Comparison of ENCODE assay signal across 31 cellular contexts in genomic region chr4:139317635-139318034, GRCh38. TPM values are rescaled to one million over a fixed set of nuclear protein-coding genes. Genes with fewer than 3 reads are reported as not detected.
"Had no signal": no experiment of that assay in that cellular context is flagged by ENCODE, and none has a peak within 500 bp of the region (broad histone marks: within the 10 kb centered on the region; RNA-seq: fewer than 3 reads in every experiment).

No MANE protein-coding gene starts in this region.

- DNase-seq: activated CD4-positive, alpha-beta memory T cell treated with anti-CD3 and anti-CD28 coated beads for 36 hours; activated CD8-positive, alpha-beta memory T cell treated with anti-CD3 and anti-CD28 coated beads, Interleukin-2, amount 50 U/mL, for 4 hours; activated gamma-delta T cell treated with Interleukin-2 at 50 U/mL for 16 hours; activated naive CD4-positive, alpha-beta T cell treated with anti-CD3 and anti-CD28 coated beads, Interleukin-2, amount 50 U/mL, for 16 hours; activated naive CD8-positive, alpha-beta T cell treated with anti-CD3 and anti-CD28 coated beads, Interleukin-2, amount 50 U/mL, for 24 hours; activated T-cell treated with anti-CD3 and anti-CD28 coated beads, Interleukin-2, amount 50 U/mL, for 1 hour; amygdala; central memory CD4-positive, alpha-beta T cell; effector CD4-positive, alpha-beta T cell; foreskin keratinocyte; heart left ventricle; hypothalamus; kidney glomerular epithelial cell; left lung; lower lobe of right lung; mesenchymal stem cell; stimulated activated CD4-positive, alpha-beta T cell treated with anti-CD3 and anti-CD28 coated beads, Interleukin-12 subunit alpha, Interleukin-12 subunit beta, amount 100 ng/mL, for 4 hours; stimulated activated CD4-positive, alpha-beta T cell treated with anti-CD3 and anti-CD28 coated beads, Interleukin-4, amount 100 ng/mL, for 1 hour; T-cell; uterus had no signal

- H3K36me3 ChIP-seq: esophagus muscularis mucosa, heart left ventricle, left lung, lower lobe of right lung, neutrophil, thoracic aorta, uterus had no signal

- H3K27me3 ChIP-seq: esophagus muscularis mucosa, foreskin keratinocyte, heart left ventricle, left lung, neutrophil, uterus had no signal

- H3K27ac Mint-ChIP-seq: activated CD4-positive, alpha-beta T cell treated with anti-CD3 and anti-CD28 coated beads, Interleukin-2, amount 10 ng/mL, durations not matched to agents 24 days and 14 days; nephron; type B pancreatic cell had no signal

- ATAC-seq: activated CD4-positive, CD25-positive, alpha-beta regulatory T cell treated with anti-CD3 and anti-CD28 coated beads, Interleukin-2, amount 50 U/mL, for 24 hours; activated naive CD8-positive, alpha-beta T cell treated with anti-CD3 and anti-CD28 coated beads, Interleukin-2, amount 50 U/mL, for 24 hours; foreskin keratinocyte; left lung; lower lobe of right lung; sciatic nerve; T-cell had no signal

- H3K27me3 Mint-ChIP-seq: activated CD4-positive, alpha-beta memory T cell treated with anti-CD3 and anti-CD28 coated beads for 36 hours; activated CD4-positive, alpha-beta T cell treated with anti-CD3 and anti-CD28 coated beads, Interleukin-2, amount 10 ng/mL, durations not matched to agents 24 days and 14 days; activated naive CD8-positive, alpha-beta T cell treated with anti-CD3 and anti-CD28 coated beads, Interleukin-2, amount 50 U/mL, for 24 hours; progenitor cell of endocrine pancreas; stimulated activated naive CD8-positive, alpha-beta T cell treated with anti-CD3 and anti-CD28 coated beads, Interleukin-15, Interleukin-2, amounts not matched to agents 100 ng/mL and 50 ng/mL, for 24 hours; T-cell; type B pancreatic cell had no signal

- H3K4me3 Mint-ChIP-seq: activated CD4-positive, alpha-beta memory T cell treated with anti-CD3 and anti-CD28 coated beads for 36 hours; activated naive CD8-positive, alpha-beta T cell treated with anti-CD3 and anti-CD28 coated beads, Interleukin-2, amount 50 U/mL, for 24 hours; nephron; stimulated activated naive CD8-positive, alpha-beta T cell treated with anti-CD3 and anti-CD28 coated beads, Interleukin-15, Interleukin-2, amounts not matched to agents 100 ng/mL and 50 ng/mL, for 24 hours; type B pancreatic cell had no signal

- H3K9me3 Mint-ChIP-seq: activated CD4-positive, alpha-beta memory T cell treated with anti-CD3 and anti-CD28 coated beads for 36 hours; activated CD4-positive, alpha-beta T cell treated with anti-CD3 and anti-CD28 coated beads, Interleukin-2, amount 10 ng/mL, durations not matched to agents 24 days and 14 days; activated naive CD8-positive, alpha-beta T cell treated with anti-CD3 and anti-CD28 coated beads, Interleukin-2, amount 50 U/mL, for 24 hours; stimulated activated naive CD8-positive, alpha-beta T cell treated with anti-CD3 and anti-CD28 coated beads, Interleukin-15, Interleukin-2, amounts not matched to agents 100 ng/mL and 50 ng/mL, for 24 hours had no signal

- H3K4me3 ChIP-seq: esophagus muscularis mucosa, heart left ventricle, left lung, lower lobe of right lung, skin epidermis, thoracic aorta, uterus had no signal

- H3K27ac ChIP-seq: esophagus muscularis mucosa, foreskin keratinocyte, heart left ventricle, left lung, lower lobe of right lung, neutrophil, skin epidermis, thoracic aorta, uterus had no signal

- H3K4me1 Mint-ChIP-seq: nephron had no signal

- H3K4me1 ChIP-seq: foreskin keratinocyte, uterus had no signal

- H3K9me3 ChIP-seq: esophagus muscularis mucosa, left lung, lower lobe of right lung, neutrophil, thoracic aorta, uterus had no signal

RNA-seq across cellular contexts. Expression of gene MGARP, which starts 37.6 kb away (rescaled TPM):
- total RNA-seq: lower lobe of right lung had no signal
